In the genomic region with DNA sequence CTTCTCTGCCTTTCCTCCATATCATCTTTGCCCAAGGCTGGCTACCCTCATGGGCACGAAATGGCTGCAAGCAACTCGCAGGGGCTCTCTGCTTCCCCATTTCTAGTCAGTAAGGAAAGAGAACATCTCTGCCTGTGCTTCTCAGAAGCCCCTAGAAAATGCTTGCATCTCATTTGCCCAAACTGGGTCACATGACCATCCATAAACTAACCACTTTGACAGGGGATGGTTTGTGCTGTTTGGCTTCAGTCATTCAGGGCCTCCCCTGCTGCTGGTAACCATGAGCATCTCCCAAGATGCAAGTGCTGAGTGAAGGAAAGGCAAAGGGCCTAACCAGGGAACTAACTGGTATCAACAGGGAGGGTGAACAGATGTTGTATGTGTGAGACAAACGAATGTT, we compare ENCODE assay signal across 23 cellular contexts.
"Had no signal": no experiment of that assay in that cellular context is flagged by ENCODE, and none has a peak within 500 bp of the region (broad histone marks: within the 10 kb centered on the region; RNA-seq: fewer than 3 reads in every experiment).

No MANE protein-coding gene starts in this region.

- H3K27me3 Mint-ChIP-seq: dendritic cell treated with granulocyte-macrophage colony-stimulating factor and Interleukin-4, amounts not matched to agents 40 ng/mL and 50 ng/mL, for 4 days had no signal

- FAIRE-seq: endothelial cell of umbilical vein, frontal cortex, kidney had no signal

- H3K36me3 ChIP-seq: colonic mucosa, esophagus muscularis mucosa, gastroesophageal sphincter, heart left ventricle, left ventricle myocardium inferior, lower lobe of right lung had no signal

- H3K4me3 ChIP-seq: colonic mucosa, esophagus muscularis mucosa, gastroesophageal sphincter, heart left ventricle, hepatocyte, left ventricle myocardium inferior, lower lobe of right lung had no signal

- H3K9me3 ChIP-seq: colonic mucosa, lower lobe of right lung had no signal

- H3K4me3 Mint-ChIP-seq: dendritic cell treated with granulocyte-macrophage colony-stimulating factor and Interleukin-4, amounts not matched to agents 40 ng/mL and 50 ng/mL, for 4 days; immature natural killer cell; mesothelial cell of epicardium; naive thymus-derived CD4-positive, alpha-beta T cell had no signal

- H3K36me3 Mint-ChIP-seq: immature natural killer cell; mesothelial cell of epicardium; naive thymus-derived CD4-positive, alpha-beta T cell had no signal

- H3K79me2 ChIP-seq: hepatocyte had no signal

- H3K4me1 Mint-ChIP-seq: immature natural killer cell; mesothelial cell of epicardium; naive thymus-derived CD4-positive, alpha-beta T cell had no signal

- H2AFZ ChIP-seq: hepatocyte had no signal

- H3K27ac ChIP-seq: colonic mucosa, esophagus muscularis mucosa, foreskin keratinocyte, gastroesophageal sphincter, heart left ventricle, hepatocyte, left ventricle myocardium inferior, lower lobe of right lung had no signal

- H3K9me3 Mint-ChIP-seq: dendritic cell treated with granulocyte-macrophage colony-stimulating factor and Interleukin-4, amounts not matched to agents 40 ng/mL and 50 ng/mL, for 4 days; mesothelial cell of epicardium had no signal

- H3K4me1 ChIP-seq: colonic mucosa, esophagus muscularis mucosa, foreskin keratinocyte, gastroesophageal sphincter, heart left ventricle, left ventricle myocardium inferior, lower lobe of right lung had no signal

- H3K4me2 ChIP-seq: hepatocyte had no signal

- H3K27me3 ChIP-seq: colonic mucosa, esophagus muscularis mucosa, foreskin keratinocyte, gastroesophageal sphincter, hepatocyte had no signal

- DNase-seq: colonic mucosa; cortex of kidney; effector memory CD4-positive, alpha-beta T cell; foreskin keratinocyte; heart left ventricle; hypothalamus; immature natural killer cell; islet precursor cell; kidney; kidney glomerular epithelial cell; left colon; left ventricle myocardium inferior; lower lobe of right lung; mesenchymal stem cell; naive thymus-derived CD4-positive, alpha-beta T cell had no signal

- H3K27ac Mint-ChIP-seq: dendritic cell treated with granulocyte-macrophage colony-stimulating factor and Interleukin-4, amounts not matched to agents 40 ng/mL and 50 ng/mL, for 4 days; immature natural killer cell; mesothelial cell of epicardium; naive thymus-derived CD4-positive, alpha-beta T cell had no signal

- ATAC-seq: foreskin keratinocyte; gastroesophageal sphincter; heart left ventricle; left colon; left lobe of liver; lower lobe of right lung; naive thymus-derived CD4-positive, alpha-beta T cell had no signal
